ENCODE assay signal across 12 cellular contexts in genomic region chr11:125101596-125101995, GRCh38. TPM values are rescaled to one million over a fixed set of nuclear protein-coding genes. Genes with fewer than 3 reads are reported as not detected.
DNase-seq lines count a peak whose midpoint lies in the region; ATAC-seq and TF ChIP-seq lines count a peak whose summit lies in the region.
"Had no signal": no experiment of that assay in that cellular context is flagged by ENCODE, and none has a peak within 500 bp of the region (broad histone marks: within the 10 kb centered on the region; RNA-seq: fewer than 3 reads in every experiment).

No MANE protein-coding gene starts in this region.

- 0 out of 2 replicates have a peak, but pooled peaks cover 8% of the 10 kb centered on the region for H3K79me2 ChIP-seq in GM23248 (ENCODE audit: insufficient read depth)

- no peak overlapping the region for H3K14ac ChIP-seq in IMR-90 (replicated peaks; ENCODE audit: low read depth, low read length)

- TF ChIP-seq RAD21 in IMR-90 (IDR thresholded peaks at IDR 0.05; ENCODE audit: low read length): no peak

- H4K8ac ChIP-seq in IMR-90 (ENCODE audit: low read depth in 2 of 2, low read length in 2 of 2): no peak overlapping the region

- ATAC-seq in IMR-90 (ENCODE audit: low read depth) (peak; percentile 21; the same call in 1 of the 2 replicates), foreskin keratinocyte (no peak)
- ATAC-seq: HCT116 had no signal

- H2BK120ac ChIP-seq in IMR-90 (ENCODE audit: low read depth, low read length): no peak overlapping the region

- no peak overlapping the region for H2AFZ ChIP-seq in IMR-90 (replicated peaks; ENCODE audit: low read length, poor library complexity)
- no peak overlapping the region for H2AFZ ChIP-seq in GM23248

- H3K23ac ChIP-seq in IMR-90 (ENCODE audit: low read depth, low read length): no peak overlapping the region

- no peak overlapping the region for H3K56ac ChIP-seq in IMR-90 (ENCODE audit: extremely low read depth, insufficient read depth, low read length)

- H3K9ac ChIP-seq in IMR-90 (ENCODE audit: low read depth, low read length) (no peak overlapping the region), GM23248 (no peak overlapping the region)

- no peak overlapping the region for H3K4ac ChIP-seq in IMR-90 (ENCODE audit: low read depth, low read length)

- no peak overlapping the region for H3K18ac ChIP-seq in IMR-90 (ENCODE audit: low read depth, low read length)

- H3K4me3 ChIP-seq in IMR-90 (ENCODE audit: insufficient read depth, low read depth, low read length): no peak overlapping the region
- no peak overlapping the region for H3K4me3 ChIP-seq in muscle layer of duodenum (ENCODE audit: low read depth in 1 of 2, low read length in 2 of 2)
- H3K4me3 ChIP-seq in stomach: peak overlapping the region in 1 of 4 donors; percentile 3
- H3K4me3 ChIP-seq in GM23248: no peak overlapping the region

- no peak for TF ChIP-seq EP300 in stomach (IDR thresholded peaks at IDR 0.05)

- H2BK20ac ChIP-seq in IMR-90 (ENCODE audit: low read depth, low read length): no peak overlapping the region

- H4K20me1 ChIP-seq in IMR-90 (ENCODE audit: insufficient read depth, low read length) (no peaks in the 10 kb centered on the region), GM23248 (ENCODE audit: insufficient read depth) (no peaks in the 10 kb centered on the region)

- WGBS in IMR-90 (ENCODE audit: extremely low coverage in 2 of 2, insufficient read length in 1 of 2), 2 experiments: 79% methylated on average over 3 of the region's 3 CpGs; no CpG with 5 or more reads in 1 of the 2 experiments
- 71 to 81% (median 75%) methylated on average over 3 of the region's 3 CpGs for WGBS in stomach, 5 donors
- 58 to 64% methylated on average over 3 of the region's 3 CpGs for WGBS in GM23248 (ENCODE audit: low coverage in 1 of 2, low lambda C conversion rate in 2 of 2, missing lambda C conversion rate in 2 of 2), 2 experiments

- CTCF ChIA-PET in IMR-90 (lab: Yijun Ruan, JAX): no interaction called here

- POLR2A ChIA-PET in IMR-90 (lab: Charles Lee; ENCODE audit: unreplicated experiment): no interaction called here

- no peaks in the 10 kb centered on the region for H3F3A ChIP-seq in GM23248 (ENCODE audit: insufficient read depth)

- H2BK15ac ChIP-seq in IMR-90 (ENCODE audit: low read depth, low read length): no peak overlapping the region

- H3K36me3 ChIP-seq in IMR-90 (ENCODE audit: control insufficient read depth, insufficient read depth, low read length): peaks cover 11% of the 10 kb centered on the region
- peaks cover 10 to 29% of the 10 kb centered on the region in 2 donors for H3K36me3 ChIP-seq in muscle layer of duodenum (ENCODE audit: control insufficient read depth in 1 of 2, insufficient read depth in 2 of 2, low read length in 2 of 2)
- peaks cover 12 to 51% (median 48%) of the 10 kb centered on the region in 4 donors for H3K36me3 ChIP-seq in stomach
- H3K36me3 ChIP-seq in GM23248 (ENCODE audit: low read depth): no peaks in the 10 kb centered on the region

- no peak overlapping the region for H4K91ac ChIP-seq in IMR-90 (ENCODE audit: insufficient read depth, low read depth, low read length)

- no peak overlapping the region for H2AK5ac ChIP-seq in IMR-90 (ENCODE audit: low read depth, low read length)

- H3K4me2 ChIP-seq in IMR-90 (ENCODE audit: low read depth, low read length) (no peak overlapping the region), GM23248 (ENCODE audit: unreplicated experiment) (no peak overlapping the region)

- BruUV-seq in IMR-90 (replicated peaks; lab: Mats Ljungman, UMichigan): no TSS peak

- TF ChIP-seq CTCF in IMR-90 (conservative IDR thresholded peaks at IDR 0.05; ENCODE audit: low read depth, low read length) (no peak), stomach (IDR thresholded peaks at IDR 0.05) (no peak), foreskin keratinocyte (conservative IDR thresholded peaks at IDR 0.05) (no peak)

- in situ Hi-C loops in IMR-90 (cut with MboI; ENCODE audit: low sequenced_read_pairs) (no loop called here), GM23248 (cut with MboI) (no loop called here)

- no peaks in the 10 kb centered on the region for H3K9me1 ChIP-seq in IMR-90 (ENCODE audit: insufficient read depth, low read length)

- TF ChIP-seq POLR2A in IMR-90 (IDR thresholded peaks at IDR 0.05; ENCODE audit: low read depth, low read length): no peak
- no peak for TF ChIP-seq POLR2A in stomach (IDR thresholded peaks at IDR 0.05)

- no peak overlapping the region for H2BK5ac ChIP-seq in IMR-90 (ENCODE audit: low read depth, low read length, poor library complexity, severe bottlenecking)

- intact Hi-C loops in IMR-90 (cut with micrococcal nuclease): no loop called here
- intact Hi-C loops in stomach (cut with DNase I; ENCODE audit: low total_unique reads): no loop called here

- no peak overlapping the region for H4K5ac ChIP-seq in IMR-90 (ENCODE audit: low read depth, low read length)

- dilution Hi-C loops in IMR-90 (cut with HindIII; ENCODE audit: low sequenced_read_pairs, unreplicated experiment): no loop called here

- no peaks in the 10 kb centered on the region for H3K9me3 ChIP-seq in IMR-90 (ENCODE audit: control insufficient read depth, insufficient read depth, low read length)
- H3K9me3 ChIP-seq in muscle layer of duodenum (ENCODE audit: control insufficient read depth in 1 of 2, low read length in 2 of 2): no peaks in the 10 kb centered on the region
- no peaks in the 10 kb centered on the region for H3K9me3 ChIP-seq in stomach
- H3K9me3 ChIP-seq in GM23248 (ENCODE audit: low read depth): no peaks in the 10 kb centered on the region

- no peaks in the 10 kb centered on the region for H3K9me2 ChIP-seq in GM23248 (ENCODE audit: insufficient read depth)

- H3K27me3 ChIP-seq in IMR-90 (ENCODE audit: control insufficient read depth, insufficient read depth, low read length): no peaks in the 10 kb centered on the region
- H3K27me3 ChIP-seq in muscle layer of duodenum (ENCODE audit: low read depth, low read length): no peaks in the 10 kb centered on the region
- H3K27me3 ChIP-seq in stomach: no peaks in the 10 kb centered on the region
- no peaks in the 10 kb centered on the region for H3K27me3 ChIP-seq in GM23248 (replicated peaks; ENCODE audit: insufficient read depth)
- no peaks in the 10 kb centered on the region for H3K27me3 ChIP-seq in foreskin keratinocyte

- peaks cover 0 to 9% of the 10 kb centered on the region in 2 experiments; a peak in 1 of 4 replicates for H3K79me1 ChIP-seq in IMR-90 (ENCODE audit: low read depth in 1 of 2, low read length in 2 of 2)

- H3K4me1 ChIP-seq in IMR-90 (ENCODE audit: control insufficient read depth, insufficient read depth, low read length): peaks cover 2% of the 10 kb centered on the region; the same call in 1 of the 2 replicates
- peaks cover 0 to 3% of the 10 kb centered on the region in 2 donors for H3K4me1 ChIP-seq in muscle layer of duodenum (ENCODE audit: control insufficient read depth in 1 of 2, insufficient read depth in 2 of 2, low read length in 2 of 2)
- H3K4me1 ChIP-seq in stomach: peaks cover 0 to 8% (median 2%) of the 10 kb centered on the region in 4 donors
- H3K4me1 ChIP-seq in GM23248 (ENCODE audit: insufficient read depth): no peaks in the 10 kb centered on the region
- no peaks in the 10 kb centered on the region for H3K4me1 ChIP-seq in foreskin keratinocyte

- no peak overlapping the region for H2AK9ac ChIP-seq in IMR-90 (replicated peaks; ENCODE audit: low read depth, low read length, poor library complexity)

- H3K27ac ChIP-seq in IMR-90 (ENCODE audit: insufficient read depth, low read length) (no peak overlapping the region), muscle layer of duodenum (ENCODE audit: low read length) (peak overlapping the region; percentile 5), stomach (peak overlapping the region in 3 of 5 donors; percentile 28 to 67 (median 57)), GM23248 (no peak overlapping the region), foreskin keratinocyte (no peak overlapping the region)

- DNase-seq in IMR-90 (no peak), fibroblast of peridontal ligament (ENCODE audit: extremely low read depth) (peak; percentile 48), stomach (no peak), EL (no peak), GM23248 (no peak), foreskin keratinocyte (no peak), NCI-H526 treated with DMSO at 0.1 percent for 48 hours (lab: John Stamatoyannopoulos, UW) (no peak)
- DNase-seq: C1 segment of cervical spinal cord; CD4-positive, alpha-beta memory T cell; DMS79 had no signal

TF ChIP-seq in IMR-90, 13 proteins besides CTCF, POLR2A, EP300 and RAD21 (continues in another document):
- TF ChIP-seq CEBPB (IDR thresholded peaks at IDR 0.05; ENCODE audit: low read depth, low read length) (no peak), BHLHE40 (IDR thresholded peaks at IDR 0.05; ENCODE audit: low read depth, low read length) (no peak), SMC3 (IDR thresholded peaks at IDR 0.05; ENCODE audit: low read depth, low read length) (no peak)
- TF ChIP-seq, protein P1, sequence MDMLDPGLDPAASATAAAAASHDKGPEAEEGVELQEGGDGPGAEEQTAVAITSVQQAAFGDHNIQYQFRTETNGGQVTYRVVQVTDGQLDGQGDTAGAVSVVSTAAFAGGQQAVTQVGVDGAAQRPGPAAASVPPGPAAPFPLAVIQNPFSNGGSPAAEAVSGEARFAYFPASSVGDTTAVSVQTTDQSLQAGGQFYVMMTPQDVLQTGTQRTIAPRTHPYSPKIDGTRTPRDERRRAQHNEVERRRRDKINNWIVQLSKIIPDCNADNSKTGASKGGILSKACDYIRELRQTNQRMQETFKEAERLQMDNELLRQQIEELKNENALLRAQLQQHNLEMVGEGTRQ (IDR thresholded peaks at IDR 0.05; ENCODE audit: low read depth, low read length): no peak

RNA-seq across cellular contexts. Expression of gene TMEM218, which starts 9.8 kb away (rescaled TPM):
- total RNA-seq in IMR-90 (2012; rRNA removed) (19.4 and 24.4 TPM in 2 replicates), stomach (10 to 100 TPM in 2 of 5 donors, 1 to 10 TPM in 2, under 1 TPM in 1; 0.87 to 16.2 (median 8.0) TPM), foreskin keratinocyte (17.7 and 21.4 TPM in 2 replicates)
- polyA plus RNA-seq in IMR-90 (2012; rRNA removed) (17.7 and 23.0 TPM in 2 replicates), stomach (10 to 100 TPM; 16.1 to 21.1 (median 19.2) TPM), GM23248 (2016; fragmentation: Nextera tagmentation; extraction: Ambion mirVana) (30.1 and 32.8 TPM in 2 replicates), foreskin keratinocyte (24.1 and 25.6 TPM in 2 replicates)
- 22.3 and 22.4 TPM in 2 replicates for polyA plus RNA-seq in IMR-90 (2012; cell fraction: cytosol; rRNA removed)
- 16.7 and 47.5 TPM in 2 replicates for polyA plus RNA-seq in IMR-90 (2012; cell fraction: nucleus; rRNA removed; ENCODE audit: low replicate concordance)
- total RNA-seq in GM23248 (2014; rRNA removed; shearing (Covaris generic)): 31.9 and 44.9 TPM in 2 replicates

RNA-seq across cellular contexts. Expression of gene SLC37A2, which starts 38.5 kb away (rescaled TPM):
- total RNA-seq in IMR-90 (2012; rRNA removed) (0.72 and 0.83 TPM in 2 replicates), stomach (1 to 10 TPM in 2 of 5 donors, under 1 TPM in 1, not detected in 2; 0.87 to 5.3 (median 3.9) TPM), foreskin keratinocyte (14.3 and 14.9 TPM in 2 replicates)
- polyA plus RNA-seq in IMR-90 (2012; rRNA removed) (1.1 and 1.5 TPM in 2 replicates), stomach (1 to 10 TPM; 2.1 to 4.9 (median 2.6) TPM), GM23248 (2016; fragmentation: Nextera tagmentation; extraction: Ambion mirVana) (1.2 and 1.7 TPM in 2 replicates), foreskin keratinocyte (7.9 and 9.7 TPM in 2 replicates)
- polyA plus RNA-seq in IMR-90 (2012; cell fraction: cytosol; rRNA removed): 0.83 and 1.4 TPM in 2 replicates
- 2.5 and 4.2 TPM in 2 replicates for polyA plus RNA-seq in IMR-90 (2012; cell fraction: nucleus; rRNA removed; ENCODE audit: low replicate concordance)
- 2.6 and 5.2 TPM in 2 replicates for total RNA-seq in GM23248 (2014; rRNA removed; shearing (Covaris generic))
- polyA plus RNA-seq: CD4-positive, alpha-beta memory T cell had no signal

Comparison
In these comparisons a context has a peak if more than half of its experiments do, and no peak if none do; other contexts are left out.
1. H3K27ac ChIP-seq: peak in muscle layer of duodenum (single experiment) and stomach (3 of 5); none in IMR-90 (single experiment), GM23248 (single experiment) and foreskin keratinocyte (single experiment).